Comparison of ENCODE assay signal across 17 cellular contexts in genomic region chr11:63846897-63847296, GRCh38. TPM values are rescaled to one million over a fixed set of nuclear protein-coding genes. Genes with fewer than 3 reads are reported as not detected.
A peak's percentile ranks its signal among the peaks of the same experiment; 100 is the strongest.
DNase-seq lines count a peak whose midpoint lies in the region; ATAC-seq and TF ChIP-seq lines count a peak whose summit lies in the region.
"Had no signal": no experiment of that assay in that cellular context is flagged by ENCODE, and none has a peak within 500 bp of the region (broad histone marks: within the 10 kb centered on the region; RNA-seq: fewer than 3 reads in every experiment).

No MANE protein-coding gene starts in this region.

- CTCF ChIA-PET in CD4-positive, alpha-beta T cell (lab: Charles Lee) = no interaction called here

- POLR2A ChIA-PET in CD4-positive, alpha-beta T cell (lab: Charles Lee) = interaction anchor here (1.0 to 2.4 kb wide), 2 partner anchors 8 to 35 kb away, joined by 3 to 8 read pairs; partner anchors contain the start of gene MARK2

- no peak overlapping the region for H3K9ac ChIP-seq in HUES64 (ENCODE audit: low read depth, low read length)

- H3K4me3 ChIP-seq in HUES64 (ENCODE audit: low read length) (0 out of 2 replicates have a peak overlapping the region, but pooled peaks have one; percentile 22), esophagus squamous epithelium (no peak overlapping the region)
- H3K4me3 ChIP-seq: gastrocnemius medialis, SJCRH30 had no signal

- ATAC-seq in CD4-positive, alpha-beta T cell (ENCODE audit: poor library complexity) = no peak
- ATAC-seq in GM18868 (IDR thresholded peaks at IDR 0.05; ENCODE audit: unreplicated experiment) = no peak
- ATAC-seq in GM21360 (IDR thresholded peaks at IDR 0.05; ENCODE audit: unreplicated experiment) = no peak
- no peak for ATAC-seq in activated naive CD4-positive, alpha-beta T cell treated with anti-CD3 and anti-CD28 coated beads, Interleukin-2, amount 50 U/mL, for 72 hours
- ATAC-seq: activated T-cell treated with anti-CD3 and anti-CD28 coated beads, Interleukin-2, amount 50 U/mL, for 4 hours; gastrocnemius medialis had no signal

- no peak overlapping the region for H3K4me3 Mint-ChIP-seq in CD4-positive, alpha-beta T cell
- H3K4me3 Mint-ChIP-seq: activated T-cell treated with anti-CD3 and anti-CD28 coated beads, Interleukin-2, amount 50 U/mL, for 4 hours; central memory CD8-positive, alpha-beta T cell had no signal

- H3K9me3 ChIP-seq in CD4-positive, alpha-beta T cell (ENCODE audit: control insufficient read depth, low read length) = no peaks in the 10 kb centered on the region
- no peaks in the 10 kb centered on the region for H3K9me3 ChIP-seq in HUES64 (ENCODE audit: insufficient read depth, low read depth, low read length)
- no peaks in the 10 kb centered on the region for H3K9me3 ChIP-seq in esophagus squamous epithelium
- H3K9me3 ChIP-seq: gastrocnemius medialis, SJCRH30 had no signal

- no peaks in the 10 kb centered on the region for H3K27me3 ChIP-seq in CD4-positive, alpha-beta T cell (ENCODE audit: control insufficient read depth, insufficient read depth, low read length)
- H3K27me3 ChIP-seq in HUES64 (ENCODE audit: insufficient read depth, low read length) = no peaks in the 10 kb centered on the region
- H3K27me3 ChIP-seq in esophagus squamous epithelium = no peaks in the 10 kb centered on the region
- H3K27me3 ChIP-seq: gastrocnemius medialis, SJCRH30 had no signal

- H3K27ac ChIP-seq in CD4-positive, alpha-beta T cell (ENCODE audit: low read depth, low read length) = no peak overlapping the region
- H3K27ac ChIP-seq in HUES64 (ENCODE audit: low read depth, low read length) = peak overlapping the region; percentile 83; the same call in 1 of the 2 replicates
- peak overlapping the region; percentile 66 to 96 (median 80) for H3K27ac ChIP-seq in esophagus squamous epithelium
- H3K27ac ChIP-seq: SJCRH30 had no signal

- H3K4me1 ChIP-seq in HUES64 (ENCODE audit: insufficient read depth, low read length) = peaks cover 40% of the 10 kb centered on the region
- H3K4me1 ChIP-seq in esophagus squamous epithelium = peaks cover 60 to 100% (median 64%) of the 10 kb centered on the region in 3 donors
- H3K4me1 ChIP-seq: SJCRH30 had no signal

- no peak for TF ChIP-seq CTCF in CD4-positive, alpha-beta T cell (IDR thresholded peaks at IDR 0.05)
- no peak for TF ChIP-seq CTCF in esophagus squamous epithelium (IDR thresholded peaks at IDR 0.05)

- no peak for TF ChIP-seq POLR2A in esophagus squamous epithelium (IDR thresholded peaks at IDR 0.05)

- H3K36me3 Mint-ChIP-seq in CD4-positive, alpha-beta T cell (ENCODE audit: low read depth) = peaks cover 81% of the 10 kb centered on the region
- peaks cover 0 to 16% of the 10 kb centered on the region in 2 donors for H3K36me3 Mint-ChIP-seq in activated naive CD4-positive, alpha-beta T cell treated with anti-CD3 and anti-CD28 coated beads, Interleukin-2, amount 50 U/mL, for 72 hours

- peaks cover 86% of the 10 kb centered on the region for H3K4me1 Mint-ChIP-seq in CD4-positive, alpha-beta T cell (ENCODE audit: low read depth)

- H3K9me3 Mint-ChIP-seq in CD4-positive, alpha-beta T cell = no peaks in the 10 kb centered on the region
- H3K9me3 Mint-ChIP-seq in activated naive CD4-positive, alpha-beta T cell treated with anti-CD3 and anti-CD28 coated beads, Interleukin-2, amount 50 U/mL, for 72 hours = no peaks in the 10 kb centered on the region
- H3K9me3 Mint-ChIP-seq: activated T-cell treated with anti-CD3 and anti-CD28 coated beads, Interleukin-2, amount 50 U/mL, for 4 hours; central memory CD8-positive, alpha-beta T cell had no signal

- intact Hi-C loops in CD4-positive, alpha-beta T cell (cut with DNase I, micrococcal nuclease) = no loop called here
- intact Hi-C loops in esophagus squamous epithelium (cut with DNase I) (no loop called here), posterior vena cava (cut with DNase I) (no loop called here)

- 0 out of 2 replicates have a peak, but pooled peaks cover under 1% of the 10 kb centered on the region for H3K36me3 ChIP-seq in HUES64 (ENCODE audit: insufficient read depth, low read length)
- H3K36me3 ChIP-seq in esophagus squamous epithelium = peaks cover 0 to 27% (median 0%) of the 10 kb centered on the region in 3 donors
- H3K36me3 ChIP-seq: gastrocnemius medialis had no signal

- no peaks in the 10 kb centered on the region for H3K27me3 Mint-ChIP-seq in CD4-positive, alpha-beta T cell
- H3K27me3 Mint-ChIP-seq: central memory CD8-positive, alpha-beta T cell had no signal

- peak overlapping the region; percentile 69 for H3K27ac Mint-ChIP-seq in CD4-positive, alpha-beta T cell
- peak overlapping the region in 1 of 2 donors; percentile 77 for H3K27ac Mint-ChIP-seq in activated naive CD4-positive, alpha-beta T cell treated with anti-CD3 and anti-CD28 coated beads, Interleukin-2, amount 50 U/mL, for 72 hours

- 94% methylated on average over 6 of the region's 6 CpGs for WGBS in HUES64
- 71 to 87% methylated on average over 1 to 5 of the region's 6 CpGs for WGBS in esophagus squamous epithelium, 2 donors

- no peak for DNase-seq in CD4-positive, alpha-beta T cell
- no peak for DNase-seq in esophagus squamous epithelium (lab: John Stamatoyannopoulos, UW)
- peak; percentile 4 for DNase-seq in posterior vena cava (ENCODE audit: low spot score)
- DNase-seq in NK-92 treated with Interleukin-12 subunit alpha and Interleukin-12 subunit beta, amount 100 ng/mL, for 24 hours (lab: John Stamatoyannopoulos, UW) = no peak
- DNase-seq in activated naive CD4-positive, alpha-beta T cell treated with anti-CD3 and anti-CD28 coated beads, Interleukin-2, amount 50 U/mL, for 72 hours (ENCODE audit: low spot score in 2 of 2) = no peak
- DNase-seq: activated CD4-positive, alpha-beta T cell treated with anti-CD3 and anti-CD28 coated beads for 48 hours; activated T-cell treated with anti-CD3 and anti-CD28 coated beads, Interleukin-2, amount 50 U/mL, for 4 hours; gastrocnemius medialis; NCI-H1436 treated with DMSO at 0.1 percent for 48 hours; occipital lobe; SJCRH30; small intestine; stimulated activated naive CD4-positive, alpha-beta T cell treated with Interleukin-2 at 50 U/mL for 16 hours had no signal

RNA-seq across cellular contexts. Expression of gene MARK2, which starts 8.0 kb away (rescaled TPM):
- 10 to 100 TPM; 18.4 to 21.0 TPM for total RNA-seq in CD4-positive, alpha-beta T cell
- 25.6 TPM for polyA plus RNA-seq in HUES64 (2013, experiment 1 of 2)
- 25.6 TPM for polyA plus RNA-seq in HUES64 (2013, experiment 2 of 2)
- total RNA-seq in esophagus squamous epithelium (10 to 100 TPM; 47.0 to 91.0 (median 62.2) TPM), posterior vena cava (10 to 100 TPM; 20.5 to 24.5 TPM)
- 10 to 100 TPM; 26.6 to 30.6 TPM for total RNA-seq in activated naive CD4-positive, alpha-beta T cell treated with anti-CD3 and anti-CD28 coated beads, Interleukin-2, amount 50 U/mL, for 72 hours

RNA-seq across cellular contexts. Expression of gene SPINDOC, which starts 33.6 kb away (rescaled TPM):
- total RNA-seq in CD4-positive, alpha-beta T cell = 1 to 10 TPM; 4.0 to 4.8 TPM
- polyA plus RNA-seq in HUES64 (2013, experiment 1 of 2) = 55.0 TPM
- polyA plus RNA-seq in HUES64 (2013, experiment 2 of 2) = 61.0 TPM
- total RNA-seq in esophagus squamous epithelium (1 to 10 TPM; 3.4 to 8.8 (median 6.1) TPM), posterior vena cava (10 to 100 TPM; 11.8 to 15.1 TPM)
- total RNA-seq in activated naive CD4-positive, alpha-beta T cell treated with anti-CD3 and anti-CD28 coated beads, Interleukin-2, amount 50 U/mL, for 72 hours = 10 to 100 TPM; 30.8 to 39.0 TPM
